ENCODE assay signal across 16 cellular contexts in the genomic region with DNA sequence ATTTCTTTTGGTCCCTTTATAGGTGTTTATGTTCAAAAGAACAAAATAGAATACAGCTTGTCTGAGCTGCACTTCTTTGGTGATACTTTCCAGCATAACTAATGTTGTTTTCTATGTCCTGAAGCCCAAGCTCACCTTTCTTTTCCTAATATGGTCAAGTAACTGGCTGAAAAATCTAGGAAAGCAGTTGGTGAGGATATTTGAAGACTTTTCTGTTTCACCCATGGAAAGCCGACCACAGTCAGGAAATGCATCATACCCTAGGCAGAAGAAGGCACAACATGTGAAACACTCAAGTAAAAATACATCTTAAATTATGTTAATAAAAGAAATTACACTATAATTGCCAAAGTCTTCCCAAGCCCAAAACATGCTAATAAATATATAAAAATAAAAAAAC.
"Had no signal": no experiment of that assay in that cellular context is flagged by ENCODE, and none has a peak within 500 bp of the region (broad histone marks: within the 10 kb centered on the region; RNA-seq: fewer than 3 reads in every experiment).

No MANE protein-coding gene starts in this region.

- H3K4me3 Mint-ChIP-seq: activated naive CD4-positive, alpha-beta T cell treated with anti-CD3 and anti-CD28 coated beads, Interleukin-2, amount 10 ng/mL, durations not matched to agents 7 days and 5 days; stimulated activated naive B cell treated with anti-CD40 and anti-IgM and Interleukin-4, amounts not matched to agents 10 μg/mL and 1 μg/mL and 100 μg/mL, for 72 hours had no signal

- H3K27ac Mint-ChIP-seq: activated naive CD4-positive, alpha-beta T cell treated with anti-CD3 and anti-CD28 coated beads, Interleukin-2, amount 10 ng/mL, durations not matched to agents 7 days and 5 days; stimulated activated naive B cell treated with anti-CD40 and anti-IgM and Interleukin-4, amounts not matched to agents 10 μg/mL and 1 μg/mL and 100 μg/mL, for 72 hours had no signal

- H3K36me3 ChIP-seq: thyroid gland had no signal

- H3K27ac ChIP-seq: body of pancreas, foreskin keratinocyte, parathyroid adenoma, thyroid gland had no signal

- H3K4me1 Mint-ChIP-seq: activated naive CD4-positive, alpha-beta T cell treated with anti-CD3 and anti-CD28 coated beads, Interleukin-2, amount 10 ng/mL, durations not matched to agents 7 days and 5 days; stimulated activated naive B cell treated with anti-CD40 and anti-IgM and Interleukin-4, amounts not matched to agents 10 μg/mL and 1 μg/mL and 100 μg/mL, for 72 hours had no signal

- H3K27me3 ChIP-seq: body of pancreas, foreskin keratinocyte, thyroid gland had no signal

- H3K4me3 ChIP-seq: body of pancreas, thyroid gland had no signal

- ATAC-seq: body of pancreas; foreskin keratinocyte; stimulated activated naive B cell treated with anti-CD40 and anti-IgM and Interleukin-4, amounts not matched to agents 10 μg/mL and 1 μg/mL and 100 μg/mL, for 72 hours had no signal

- H3K36me3 Mint-ChIP-seq: activated naive CD4-positive, alpha-beta T cell treated with anti-CD3 and anti-CD28 coated beads, Interleukin-2, amount 10 ng/mL, durations not matched to agents 7 days and 5 days; stimulated activated naive B cell treated with anti-CD40 and anti-IgM and Interleukin-4, amounts not matched to agents 10 μg/mL and 1 μg/mL and 100 μg/mL, for 72 hours had no signal

- H3K4me1 ChIP-seq: body of pancreas, foreskin keratinocyte, parathyroid adenoma, thyroid gland had no signal

- DNase-seq: activated CD4-positive, alpha-beta T cell treated with anti-CD3 and anti-CD28 coated beads, Interleukin-2, amount 50 U/mL, for 4 hours; activated CD4-positive, CD25-positive, alpha-beta regulatory T cell treated with anti-CD3 and anti-CD28 coated beads, Interleukin-2, amount 50 U/mL, for 72 hours; activated naive CD4-positive, alpha-beta T cell treated with anti-CD3 and anti-CD28 coated beads, Interleukin-2, amount 10 ng/mL, durations not matched to agents 7 days and 5 days; activated T-cell treated with anti-CD3 and anti-CD28 coated beads, Interleukin-2, amount 50 U/mL, for 1 hour; body of pancreas; central memory CD4-positive, alpha-beta T cell; cortex of kidney; effector CD4-positive, alpha-beta T cell; foreskin keratinocyte; retina; stimulated activated CD4-positive, alpha-beta T cell treated with anti-CD3 and anti-CD28 coated beads, Interleukin-2, amount 100 ng/mL, for 48 hours; stimulated activated naive B cell treated with anti-CD40 and anti-IgM and Interleukin-4, amounts not matched to agents 10 μg/mL and 1 μg/mL and 100 μg/mL, for 72 hours; T-helper 1 cell; T1000; thyroid gland had no signal

- H3K79me2 ChIP-seq: parathyroid adenoma had no signal

- H3K9ac ChIP-seq: parathyroid adenoma had no signal

- H3K9me3 ChIP-seq: body of pancreas, thyroid gland had no signal

- H2AFZ ChIP-seq: parathyroid adenoma had no signal

- H3K27me3 Mint-ChIP-seq: activated naive CD4-positive, alpha-beta T cell treated with anti-CD3 and anti-CD28 coated beads, Interleukin-2, amount 10 ng/mL, durations not matched to agents 7 days and 5 days; stimulated activated naive B cell treated with anti-CD40 and anti-IgM and Interleukin-4, amounts not matched to agents 10 μg/mL and 1 μg/mL and 100 μg/mL, for 72 hours had no signal
